9 cellular contexts compared by ENCODE assay signal in genomic region chr10:27741173-27742091, GRCh38. TPM values are rescaled to one million over a fixed set of nuclear protein-coding genes. Genes with fewer than 3 reads are reported as not detected.
DNase-seq lines count a peak whose midpoint lies in the region; ATAC-seq, FAIRE-seq and TF ChIP-seq lines count a peak whose summit lies in the region.
"Had no signal": no experiment of that assay in that cellular context is flagged by ENCODE, and none has a peak within 500 bp of the region (broad histone marks: within the 10 kb centered on the region; RNA-seq: fewer than 3 reads in every experiment).

No MANE protein-coding gene starts in this region.

- no peak for FAIRE-seq in H54 (lab: Jason Lieb, UNC)
- FAIRE-seq: A204.1 had no signal

- intact Hi-C loops in mammary epithelial cell (cut with micrococcal nuclease) (loop anchor here (2.0 to 10.0 kb wide), 5 partner anchors 184 to 651 kb away; no protein-coding TSS in a partner anchor), lower lobe of right lung (cut with DNase I) (no loop called here), thyroid gland (cut with DNase I) (loop anchor here (10.0 kb wide), 2 partner anchors 433 to 503 kb away; no protein-coding TSS in a partner anchor)

- H3K4me1 ChIP-seq in SK-N-SH (ENCODE audit: control insufficient read depth in 1 of 2, insufficient read depth in 2 of 2, low read depth in 1 of 2, low read length in 1 of 2) (no peaks in the 10 kb centered on the region), mammary epithelial cell (ENCODE audit: insufficient read depth, low read length) (peaks cover 26% of the 10 kb centered on the region), lower lobe of right lung (peaks cover 48% of the 10 kb centered on the region), thyroid gland (peaks cover 35 to 46% of the 10 kb centered on the region in 2 donors)

- POLR2A ChIA-PET in SK-N-SH (lab: Yijun Ruan, JAX), result no interaction called here

- no peak for TF ChIP-seq EP300 in SK-N-SH (IDR thresholded peaks at IDR 0.05; ENCODE audit: borderline replicate concordance in 1 of 2, low read depth in 1 of 2, low read length in 1 of 2)

- peaks cover 59% of the 10 kb centered on the region for H3K27me3 ChIP-seq in SK-N-SH (ENCODE audit: insufficient read depth)
- H3K27me3 ChIP-seq in mammary epithelial cell (ENCODE audit: insufficient read depth, low read length), result peaks cover 47% of the 10 kb centered on the region
- H3K27me3 ChIP-seq in lower lobe of right lung (ENCODE audit: low read depth), result peaks cover 68% of the 10 kb centered on the region
- peaks cover 11% of the 10 kb centered on the region for H3K27me3 ChIP-seq in thyroid gland

- no peaks in the 10 kb centered on the region for H3K9me2 ChIP-seq in SK-N-SH

- H3K9me3 ChIP-seq in SK-N-SH (no peaks in the 10 kb centered on the region), mammary epithelial cell (replicated peaks; ENCODE audit: insufficient read depth, low read length) (no peaks in the 10 kb centered on the region), lower lobe of right lung (no peaks in the 10 kb centered on the region), thyroid gland (no peaks in the 10 kb centered on the region)

- H2AFZ ChIP-seq in SK-N-SH (ENCODE audit: low read depth) (no peak overlapping the region), mammary epithelial cell (ENCODE audit: low read depth, low read length) (no peak overlapping the region)

- TF ChIP-seq RAD21 in SK-N-SH (IDR thresholded peaks at IDR 0.05; ENCODE audit: low read length), result no peak

- H3K27ac ChIP-seq in SK-N-SH (ENCODE audit: low read depth in 2 of 2, low read length in 1 of 2) (no peak overlapping the region), mammary epithelial cell (ENCODE audit: insufficient read depth, low read depth, low read length) (no peak overlapping the region), lower lobe of right lung (no peak overlapping the region), thyroid gland (no peak overlapping the region)

- H3K79me2 ChIP-seq in SK-N-SH (ENCODE audit: insufficient read depth) (no peaks in the 10 kb centered on the region), mammary epithelial cell (ENCODE audit: insufficient read depth, low read length) (no peaks in the 10 kb centered on the region)

- H4K20me1 ChIP-seq in SK-N-SH (ENCODE audit: insufficient read depth) (no peaks in the 10 kb centered on the region), mammary epithelial cell (ENCODE audit: insufficient read depth, low read length) (no peaks in the 10 kb centered on the region)

- in situ Hi-C loops in mammary epithelial cell (cut with MboI; ENCODE audit: low sequenced_read_pairs in 2 of 2), result loop anchor here in 1 of 2 donors (25.0 kb wide), 1 partner anchor 646 kb away; no protein-coding TSS in a partner anchor

- no peak for ATAC-seq in SK-N-SH treated with all-trans-retinoic acid at 6 μM for 48 hours
- ATAC-seq in lower lobe of right lung, result no peak

- no peak overlapping the region; a peak in 1 of 4 replicates for H3K4me3 ChIP-seq in SK-N-SH (ENCODE audit: low read depth in 2 of 2, low read length in 1 of 2)
- peak overlapping the region in 1 of 3 experiments; percentile 47 for H3K4me3 ChIP-seq in mammary epithelial cell (replicated peaks in 1 of 3; ENCODE audit: insufficient read depth in 1 of 3, low read depth in 2 of 3, low read length in 3 of 3)
- H3K4me3 ChIP-seq in lower lobe of right lung, result peak overlapping the region; percentile 67
- H3K4me3 ChIP-seq in thyroid gland (replicated peaks in 1 of 3), result peak overlapping the region in 1 of 3 donors; percentile 58

- CTCF ChIA-PET in SK-N-SH (lab: Yijun Ruan, JAX), result no interaction called here
- CTCF ChIA-PET in mammary epithelial cell (lab: Charles Lee; ENCODE audit: low non-redundant PET), result interaction anchor here (0.5 kb wide), 1 partner anchor 383 kb away, joined by 3 read pairs; no protein-coding TSS in a partner anchor

- BruUV-seq in mammary epithelial cell (replicated peaks; lab: Mats Ljungman, UMichigan), result no TSS peak

- DNase-seq in SK-N-SH, result peak; percentile 12
- DNase-seq in mammary epithelial cell, result no peak
- no peak for DNase-seq in lower lobe of right lung
- peak; percentile 37 to 47 for DNase-seq in thyroid gland
- no peak for DNase-seq in H54 (ENCODE audit: insufficient read length, low spot score)
- DNase-seq in GM10266 (ENCODE audit: extremely low spot score), result no peak
- no peak for DNase-seq in NCI-H2227 treated with DMSO at 0.1 percent for 48 hours (lab: John Stamatoyannopoulos, UW)

- no peaks in the 10 kb centered on the region for H3K36me3 ChIP-seq in SK-N-SH (replicated peaks in 1 of 2; ENCODE audit: control insufficient read depth in 1 of 2, insufficient read depth in 2 of 2, low read length in 1 of 2)
- no peaks in the 10 kb centered on the region for H3K36me3 ChIP-seq in mammary epithelial cell (ENCODE audit: insufficient read depth, low read length)
- H3K36me3 ChIP-seq in lower lobe of right lung, result no peaks in the 10 kb centered on the region
- H3K36me3 ChIP-seq in thyroid gland, result no peaks in the 10 kb centered on the region

- no peaks in the 10 kb centered on the region for H3F3A ChIP-seq in SK-N-SH (replicated peaks; ENCODE audit: insufficient read depth)

- no peak overlapping the region for H3K9ac ChIP-seq in SK-N-SH
- no peak overlapping the region for H3K9ac ChIP-seq in mammary epithelial cell (ENCODE audit: insufficient read depth, low read length)

- dilution Hi-C loops in mammary epithelial cell (cut with HindIII; ENCODE audit: low sequenced_read_pairs), result no loop called here

- TF ChIP-seq POLR2A in thyroid gland (IDR thresholded peaks at IDR 0.05) (no peak), H54 (IDR thresholded peaks at IDR 0.05; ENCODE audit: low read depth, low read length) (no peak)

- H3K4me2 ChIP-seq in SK-N-SH (no peak overlapping the region), mammary epithelial cell (ENCODE audit: insufficient read depth, low read depth, low read length) (peak overlapping the region; percentile 74)

- WGBS in SK-N-SH (ENCODE audit: low lambda C conversion rate), result 21% methylated on average over 39 of the region's 55 CpGs
- WGBS in mammary epithelial cell (ENCODE audit: low coverage, missing lambda C conversion rate), result 94% methylated on average over 14 of the region's 55 CpGs
- 12% methylated on average over 24 to 43 of the region's 55 CpGs for WGBS in thyroid gland, 2 donors

- TF ChIP-seq CTCF in SK-N-SH (IDR thresholded peaks at IDR 0.05) (no peak), mammary epithelial cell (conservative IDR thresholded peaks at IDR 0.05 in 1 of 2, IDR thresholded peaks at IDR 0.05 in 1 of 2; ENCODE audit: extremely low read depth in 1 of 2, insufficient read depth in 1 of 2, low read depth in 1 of 2, low read length in 2 of 2) (no peak), lower lobe of right lung (IDR thresholded peaks at IDR 0.05) (no peak), thyroid gland (IDR thresholded peaks at IDR 0.05) (no peak), GM10266 (IDR thresholded peaks at IDR 0.05; ENCODE audit: control insufficient read depth, insufficient read depth, low read depth, missing control alignments) (no peak)

TF ChIP-seq in SK-N-SH, 30 proteins besides CTCF, POLR2A, EP300 and RAD21 (continues in another document):
- TF ChIP-seq SMC3 (IDR thresholded peaks at IDR 0.05; ENCODE audit: low read depth, low read length) (no peak), MAX (IDR thresholded peaks at IDR 0.05; ENCODE audit: low read depth) (no peak), SIN3A (IDR thresholded peaks at IDR 0.05; ENCODE audit: borderline replicate concordance, low read depth, low read length) (no peak), JUND (IDR thresholded peaks at IDR 0.05) (no peak), POLR2AphosphoS5 (IDR thresholded peaks at IDR 0.05; ENCODE audit: low read depth, low read length) (no peak), PBX3 (IDR thresholded peaks at IDR 0.05) (no peak), RFX5 (IDR thresholded peaks at IDR 0.05; ENCODE audit: low read length) (no peak)

TF ChIP-seq in SK-N-SH treated with all-trans-retinoic acid at 6 μM for 48 hours, 23 proteins besides CTCF, POLR2A, EP300 and RAD21 (continues in another document):
- TF ChIP-seq CREB5 (CRISPR knock-in tag; IDR thresholded peaks at IDR 0.05; ENCODE audit: low read depth) (no peak), ZFP3 (CRISPR knock-in tag; IDR thresholded peaks at IDR 0.05) (no peak), PPARA (CRISPR knock-in tag; IDR thresholded peaks at IDR 0.05; ENCODE audit: borderline replicate concordance) (no peak), BACH2 (CRISPR knock-in tag; IDR thresholded peaks at IDR 0.05; ENCODE audit: borderline replicate concordance) (no peak), CSRNP3 (CRISPR knock-in tag; IDR thresholded peaks at IDR 0.05) (no peak), ZC3H10 (CRISPR knock-in tag; IDR thresholded peaks at IDR 0.05) (no peak)

RNA-seq across cellular contexts. Expression of gene MKX, which starts 4.2 kb away (rescaled TPM):
- polyA plus RNA-seq in SK-N-SH (2012; rRNA removed), result not detected in 2 replicates
- polyA plus RNA-seq in SK-N-SH (2012; cell fraction: cytosol; rRNA removed), result not detected in 2 replicates
- not detected in 2 replicates for polyA plus RNA-seq in SK-N-SH (2012; cell fraction: nucleus; rRNA removed)
- 10 to 100 TPM in 1 of 2 donors, under 1 TPM in 1; 0.47 to 13.8 TPM for total RNA-seq in mammary epithelial cell
- polyA plus RNA-seq in mammary epithelial cell, result not detected
- polyA minus RNA-seq in mammary epithelial cell, result not detected
- 1.6 TPM for total RNA-seq in lower lobe of right lung
- total RNA-seq in thyroid gland, result 1 to 10 TPM in 2 of 4 donors, under 1 TPM in 2; 0.54 to 3.6 (median 0.90) TPM

Comparison
In these comparisons a context has a peak if more than half of its experiments do, and no peak if none do; other contexts are left out.
1. DNase-seq: peak in SK-N-SH (single experiment) and thyroid gland (2 of 2); none in mammary epithelial cell (single experiment), lower lobe of right lung (single experiment), H54 (single experiment), GM10266 (single experiment) and NCI-H2227 treated with DMSO at 0.1 percent for 48 hours (single experiment).